Comparison of ENCODE assay signal across 12 cellular contexts in genomic region chr16:8924214-8924613, GRCh38. TPM values are rescaled to one million over a fixed set of nuclear protein-coding genes. Genes with fewer than 3 reads are reported as not detected.
DNase-seq lines count a peak whose midpoint lies in the region; ATAC-seq and TF ChIP-seq lines count a peak whose summit lies in the region.
"Had no signal": no experiment of that assay in that cellular context is flagged by ENCODE, and none has a peak within 500 bp of the region (broad histone marks: within the 10 kb centered on the region; RNA-seq: fewer than 3 reads in every experiment).

No MANE protein-coding gene starts in this region.

- H2AFZ ChIP-seq in osteoblast (ENCODE audit: low read length) = no peak overlapping the region

- no peak for TF ChIP-seq POLR2A in spleen (IDR thresholded peaks at IDR 0.05)

- H3K4me3 ChIP-seq in fibroblast of mammary gland (ENCODE audit: control insufficient read depth, low read depth, low read length) (no peak overlapping the region), osteoblast (ENCODE audit: insufficient read depth, low read length) (no peak overlapping the region), spleen (no peak overlapping the region)
- H3K4me3 ChIP-seq: MG63 had no signal

- ATAC-seq in GM18868 (IDR thresholded peaks at IDR 0.05; ENCODE audit: unreplicated experiment) = peak; percentile 57
- ATAC-seq in HG03159 (IDR thresholded peaks at IDR 0.05; ENCODE audit: unreplicated experiment) = no peak

- H3K36me3 ChIP-seq in osteoblast (ENCODE audit: insufficient read depth, low read length) = peaks cover 69% of the 10 kb centered on the region
- peaks cover 2 to 100% (median 58%) of the 10 kb centered on the region in 6 donors for H3K36me3 ChIP-seq in spleen

- WGBS in spleen, 5 donors = 61 to 74% (median 66%) methylated on average over 4 of the region's 4 CpGs

- H3K4me1 ChIP-seq in osteoblast (ENCODE audit: insufficient read depth, low read length) (no peaks in the 10 kb centered on the region), spleen (peaks cover 0 to 68% (median 19%) of the 10 kb centered on the region in 6 donors)

- H4K20me1 ChIP-seq in osteoblast (ENCODE audit: insufficient read depth, low read length) = peaks cover 73% of the 10 kb centered on the region

- no peaks in the 10 kb centered on the region for H3K27me3 ChIP-seq in osteoblast (ENCODE audit: insufficient read depth, low read length)
- no peaks in the 10 kb centered on the region for H3K27me3 ChIP-seq in spleen (replicated peaks in 1 of 7)
- H3K27me3 ChIP-seq: MG63 had no signal

- intact Hi-C loops in spleen (cut with DNase I; ENCODE audit: low total_unique reads) = no loop called here

- TF ChIP-seq CTCF in fibroblast of mammary gland (conservative IDR thresholded peaks at IDR 0.05; ENCODE audit: control insufficient read depth, insufficient read depth, low read depth, low read length) (no peak), osteoblast (IDR thresholded peaks at IDR 0.05; ENCODE audit: extremely low read depth, low read depth, low read length) (no peak), spleen (IDR thresholded peaks at IDR 0.05 in 8 of 11, conservative IDR thresholded peaks at IDR 0.05 in 3 of 11) (no peak)

- no peak overlapping the region for H3K4me2 ChIP-seq in osteoblast (ENCODE audit: insufficient read depth, low read length)

- peaks cover 82% of the 10 kb centered on the region for H3K79me2 ChIP-seq in osteoblast (ENCODE audit: insufficient read depth, low read length)

- DNase-seq in NCI-H2029 (lab: John Stamatoyannopoulos, UW) = peak; percentile 46
- peak; percentile 47 for DNase-seq in fibroblast of mammary gland (ENCODE audit: low read depth)
- peak; percentile 35 for DNase-seq in osteoblast (ENCODE audit: insufficient read length, low spot score, missing footprints)
- no peak for DNase-seq in spleen
- no peak for DNase-seq in NCI-H2107 treated with DMSO at 0.1 percent for 48 hours (lab: John Stamatoyannopoulos, UW; ENCODE audit: unreplicated experiment)
- DNase-seq: activated CD4-positive, CD25-positive, alpha-beta regulatory T cell treated with anti-CD3 and anti-CD28 coated beads, Interleukin-2, amount 50 U/mL, for 72 hours; MG63; NCI-H524; SIG-M5; stimulated activated CD8-positive, alpha-beta memory T cell treated with anti-CD3 and anti-CD28 coated beads, Interleukin-4, amount 100 ng/mL, for 48 hours had no signal

- no peak overlapping the region for H3K27ac ChIP-seq in osteoblast (ENCODE audit: low read depth, low read length)
- peak overlapping the region in 1 of 8 donors; percentile 8 for H3K27ac ChIP-seq in spleen

- H3K9me3 ChIP-seq in osteoblast (ENCODE audit: low read depth, low read length) (no peaks in the 10 kb centered on the region), spleen (no peaks in the 10 kb centered on the region)
- H3K9me3 ChIP-seq: MG63 had no signal

RNA-seq across cellular contexts. Expression of gene USP7, which starts 39.5 kb away (rescaled TPM):
- 46.0 and 51.4 TPM in 2 replicates for total RNA-seq in osteoblast
- total RNA-seq in spleen = 100 to 1,000 TPM; 102 to 145 (median 128) TPM
- 10 to 100 TPM; 26.1 to 34.6 (median 29.6) TPM for polyA plus RNA-seq in spleen

RNA-seq across cellular contexts. Expression of gene LITAFD, which starts 42.1 kb away (rescaled TPM):
- total RNA-seq in osteoblast (not detected in 2 replicates), spleen (not detected)
- not detected for polyA plus RNA-seq in spleen

RNA-seq across cellular contexts. Expression of gene CARHSP1, which starts 55.4 kb away (rescaled TPM):
- 92.6 and 107 TPM in 2 replicates for total RNA-seq in osteoblast
- total RNA-seq in spleen = 10 to 100 TPM; 45.5 to 75.2 (median 53.2) TPM
- polyA plus RNA-seq in spleen = 10 to 100 TPM; 42.6 to 98.0 (median 84.2) TPM

Comparison
In these comparisons a context has a peak if more than half of its experiments do, and no peak if none do; other contexts are left out.
1. DNase-seq: peak in NCI-H2029 (single experiment), fibroblast of mammary gland (single experiment) and osteoblast (single experiment); none in spleen (single experiment) and NCI-H2107 treated with DMSO at 0.1 percent for 48 hours (single experiment).